1 cellular context compared by ENCODE assay signal in genomic region chr10:124090630-124091209, GRCh38.
A peak's percentile ranks its signal among the peaks of the same experiment; 100 is the strongest.
TF ChIP-seq lines count a peak whose summit lies in the region.

No MANE protein-coding gene starts in this region.

TF ChIP-seq in WTC11, 78 proteins besides CTCF, POLR2A, EP300 and RAD21 (continued from another document):
- TF ChIP-seq PRDM15 (CRISPR knock-in tag; IDR thresholded peaks at IDR 0.05): 0 out of 2 replicates have a peak, but pooled peaks have one; percentile 46
TF ChIP-seq in WTC11: peak in this region for 1.
